8 cellular contexts compared by ENCODE assay signal in genomic region chr10:61902448-61903183, GRCh38. TPM values are rescaled to one million over a fixed set of nuclear protein-coding genes. Genes with fewer than 3 reads are reported as not detected.
A peak's percentile ranks its signal among the peaks of the same experiment; 100 is the strongest.
DNase-seq lines count a peak whose midpoint lies in the region; ATAC-seq and TF ChIP-seq lines count a peak whose summit lies in the region.

No MANE protein-coding gene starts in this region.

- H3K27ac ChIP-seq in adipose tissue (ENCODE audit: low read depth, low read length) (peak overlapping the region; percentile 86), left ventricle myocardium inferior (replicated peaks) (peak overlapping the region; percentile 96)

- peak; percentile 51 for ATAC-seq in SK-N-SH treated with all-trans-retinoic acid at 6 μM for 48 hours
- ATAC-seq in GM21360 (IDR thresholded peaks at IDR 0.05; ENCODE audit: unreplicated experiment), result no peak

- no peaks in the 10 kb centered on the region for H3K27me3 ChIP-seq in left ventricle myocardium inferior (ENCODE audit: low read depth)

- no peaks in the 10 kb centered on the region for H3K36me3 ChIP-seq in left ventricle myocardium inferior

- 0 to 1% (median 1%) methylated on average over 21 to 24 of the region's 24 CpGs for WGBS in adipose tissue, 3 donors

- peak overlapping the region; percentile 82 for H3K4me3 ChIP-seq in left ventricle myocardium inferior

- DNase-seq in NCI-H2081 (lab: John Stamatoyannopoulos, UW) (peak; percentile 10 to 52), NCI-H2081 treated with DMSO at 0.1 percent for 48 hours (lab: John Stamatoyannopoulos, UW) (no peak), HT-29 (ENCODE audit: low spot score) (peak; percentile 70), left ventricle myocardium inferior (peak; percentile 18), pons (ENCODE audit: low spot score) (peak; percentile 92)

- H3K4me1 ChIP-seq in left ventricle myocardium inferior, result peaks cover 65% of the 10 kb centered on the region

- TF ChIP-seq CTCF in left ventricle myocardium inferior (IDR thresholded peaks at IDR 0.05; ENCODE audit: borderline replicate concordance), result no peak

- intact Hi-C loops in left ventricle myocardium inferior (cut with micrococcal nuclease), result no loop called here

- no peaks in the 10 kb centered on the region for H3K9me3 ChIP-seq in left ventricle myocardium inferior (replicated peaks)

TF ChIP-seq in SK-N-SH treated with all-trans-retinoic acid at 6 μM for 48 hours, 23 proteins besides CTCF, POLR2A, EP300 and RAD21:
- no peak for TF ChIP-seq CREB5 (CRISPR knock-in tag; IDR thresholded peaks at IDR 0.05; ENCODE audit: low read depth)

RNA-seq across cellular contexts. Expression of gene ARID5B, which starts 1.1 kb away (rescaled TPM):
- total RNA-seq in HT-29 (2014; rRNA removed; shearing (Covaris generic)), result 16.9 and 18.9 TPM in 2 replicates
- 10 to 100 TPM in 2 of 3 donors, 1 to 10 TPM in 1; 3.3 to 59.6 (median 36.6) TPM for polyA plus RNA-seq in adipose tissue
- 13.7 TPM for total RNA-seq in left ventricle myocardium inferior
